In genomic region chr1:182143154-182143657, GRCh38 we compare ENCODE assay signal across 8 cellular contexts.
DNase-seq lines count a peak whose midpoint lies in the region; ATAC-seq and TF ChIP-seq lines count a peak whose summit lies in the region.

No MANE protein-coding gene starts in this region.

- CTCF ChIA-PET in CD4-positive, alpha-beta memory T cell (lab: Charles Lee; ENCODE audit: partially characterized antibody), result interaction anchor here (0.6 to 10.3 kb wide), 53 partner anchors 8 to 665 kb away, joined by 3 to 357 read pairs (median 5); partner anchors contain the start of genes GLUL and TEDDM1

- H3K27ac ChIP-seq in CD4-positive, alpha-beta memory T cell (ENCODE audit: low read depth, low read length), result no peak overlapping the region

- DNase-seq in CD4-positive, alpha-beta memory T cell, result peak; percentile 73 to 79 (median 79)
- DNase-seq in HFFc6 (peak; percentile 73), NCI-H345 treated with DMSO at 0.1 percent for 48 hours (lab: John Stamatoyannopoulos, UW; ENCODE audit: unreplicated experiment) (peak; percentile 83), kidney glomerular epithelial cell (lab: John Stamatoyannopoulos, UW) (peak; percentile 76)
- peak; percentile 78 for DNase-seq in activated CD4-positive, alpha-beta T cell treated with anti-CD3 and anti-CD28 coated beads for 1 hour
- DNase-seq in central memory CD8-positive, alpha-beta T cell (ENCODE audit: low spot score in 2 of 2), result peak; percentile 72 to 90
- peak; percentile 79 to 93 (median 87) for DNase-seq in stimulated activated CD4-positive, alpha-beta T cell treated with anti-CD3 and anti-CD28 coated beads, Interleukin-12 subunit alpha, Interleukin-12 subunit beta, amount 100 ng/mL, for 48 hours (ENCODE audit: low read depth in 2 of 3, low spot score in 1 of 3)

- no peaks in the 10 kb centered on the region for H3K27me3 ChIP-seq in CD4-positive, alpha-beta memory T cell (ENCODE audit: insufficient read depth, low read length)

- ATAC-seq in central memory CD8-positive, alpha-beta T cell (replicated peaks; ENCODE audit: extremely low read depth, poor library complexity, severe bottlenecking), result peak; percentile 66
- no peak for ATAC-seq in GM21381 (IDR thresholded peaks at IDR 0.05; ENCODE audit: unreplicated experiment)

- H3K4me1 ChIP-seq in CD4-positive, alpha-beta memory T cell (ENCODE audit: insufficient read depth, low read length), result no peaks in the 10 kb centered on the region

- no peaks in the 10 kb centered on the region for H3K36me3 ChIP-seq in CD4-positive, alpha-beta memory T cell (ENCODE audit: insufficient read depth, low read length)

- H3K4me3 Mint-ChIP-seq in CD4-positive, alpha-beta memory T cell, result no peak overlapping the region
- no peak overlapping the region; the same call in none of the 2 replicates for H3K4me3 Mint-ChIP-seq in HFFc6
- H3K4me3 Mint-ChIP-seq in central memory CD8-positive, alpha-beta T cell, result no peak overlapping the region

- no peak overlapping the region for H3K4me3 ChIP-seq in CD4-positive, alpha-beta memory T cell (ENCODE audit: low read length in 2 of 2)

- no peaks in the 10 kb centered on the region for H3K36me3 Mint-ChIP-seq in CD4-positive, alpha-beta memory T cell
- H3K36me3 Mint-ChIP-seq in HFFc6 (ENCODE audit: low read depth), result no peaks in the 10 kb centered on the region
- H3K36me3 Mint-ChIP-seq in central memory CD8-positive, alpha-beta T cell (ENCODE audit: insufficient read depth), result no peaks in the 10 kb centered on the region

- intact Hi-C loops in CD4-positive, alpha-beta memory T cell (cut with micrococcal nuclease), result loop anchor here (1.0 to 5.0 kb wide), 3 partner anchors 58 to 699 kb away; no protein-coding TSS in a partner anchor

- POLR2A ChIA-PET in CD4-positive, alpha-beta memory T cell (lab: Charles Lee; ENCODE audit: partially characterized antibody), result interaction anchor here (1.2 to 2.4 kb wide), 5 partner anchors 55 to 253 kb away, joined by 4 to 18 read pairs (median 8); partner anchors contain the start of gene GLUL

- peaks cover 5 to 9% of the 10 kb centered on the region in 2 donors for H3K27me3 Mint-ChIP-seq in CD4-positive, alpha-beta memory T cell
- H3K27me3 Mint-ChIP-seq in HFFc6 (ENCODE audit: insufficient read depth), result peaks cover 4% of the 10 kb centered on the region; the same call in 1 of the 2 replicates
- H3K27me3 Mint-ChIP-seq in central memory CD8-positive, alpha-beta T cell, result peaks cover 11% of the 10 kb centered on the region

- H3K27ac Mint-ChIP-seq in CD4-positive, alpha-beta memory T cell, result no peak overlapping the region
- H3K27ac Mint-ChIP-seq in HFFc6, result peak overlapping the region; percentile 89
- H3K27ac Mint-ChIP-seq in central memory CD8-positive, alpha-beta T cell (ENCODE audit: low read depth), result peak overlapping the region; percentile 17

- H3K9me3 Mint-ChIP-seq in CD4-positive, alpha-beta memory T cell, result no peaks in the 10 kb centered on the region
- H3K9me3 Mint-ChIP-seq in HFFc6, result no peaks in the 10 kb centered on the region
- no peaks in the 10 kb centered on the region for H3K9me3 Mint-ChIP-seq in central memory CD8-positive, alpha-beta T cell

- H3K4me1 Mint-ChIP-seq in CD4-positive, alpha-beta memory T cell, result peaks cover 0 to 6% (median 5%) of the 10 kb centered on the region in 4 donors
- H3K4me1 Mint-ChIP-seq in HFFc6 (ENCODE audit: low read depth), result peaks cover 26% of the 10 kb centered on the region
- H3K4me1 Mint-ChIP-seq in central memory CD8-positive, alpha-beta T cell, result peaks cover 7% of the 10 kb centered on the region

- no peaks in the 10 kb centered on the region for H3K9me3 ChIP-seq in CD4-positive, alpha-beta memory T cell (ENCODE audit: control insufficient read depth in 1 of 2, low read length in 2 of 2)

- TF ChIP-seq CTCF in HFFc6 (IDR thresholded peaks at IDR 0.05), result peak; percentile 99

Comparison
In these comparisons a context has a peak if more than half of its experiments do, and no peak if none do; other contexts are left out.
1. H3K27ac Mint-ChIP-seq: peak in HFFc6 (single experiment) and central memory CD8-positive, alpha-beta T cell (single experiment); none in CD4-positive, alpha-beta memory T cell (0 of 7).
2. Peak in every context shown above with its lines, with median percentiles within 50 percentile points of each other: DNase-seq.